In the genomic region with DNA sequence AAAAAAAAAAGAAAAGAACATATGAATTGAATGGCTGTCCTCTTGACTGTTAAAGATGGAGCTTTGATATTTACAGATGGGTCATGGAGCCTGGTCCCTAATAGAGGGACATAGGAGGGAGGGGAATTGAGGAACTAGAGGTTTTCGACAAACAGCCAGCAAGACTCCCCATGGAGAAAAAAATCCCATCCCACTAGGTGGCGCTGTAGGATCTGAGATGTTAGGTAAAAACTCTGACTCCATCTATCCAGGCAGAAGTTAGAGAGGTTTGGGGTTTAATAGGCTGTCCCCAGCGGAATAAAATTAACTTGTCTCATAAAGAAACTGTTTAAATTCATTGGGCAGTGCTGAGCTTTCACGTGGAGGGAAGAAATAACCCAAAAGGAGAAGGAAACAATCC, we compare ENCODE assay signal across 8 cellular contexts. TPM values are rescaled to one million over a fixed set of nuclear protein-coding genes. Genes with fewer than 3 reads are reported as not detected.
DNase-seq lines count a peak whose midpoint lies in the region; TF ChIP-seq lines count a peak whose summit lies in the region.

No MANE protein-coding gene starts in this region.

- H3K79me2 ChIP-seq in osteoblast (ENCODE audit: insufficient read depth, low read length) = no peaks in the 10 kb centered on the region

- H2AFZ ChIP-seq in osteoblast (ENCODE audit: low read length) = no peak overlapping the region

- H4K20me1 ChIP-seq in osteoblast (ENCODE audit: insufficient read depth, low read length) = no peaks in the 10 kb centered on the region

- H3K4me3 ChIP-seq in HEK293 (ENCODE audit: low read depth, low read length) (no peak overlapping the region), osteoblast (ENCODE audit: insufficient read depth, low read length) (no peak overlapping the region)

- CTCF ChIA-PET in HEK293 (lab: Yijun Ruan, JAX) = interaction anchor here (0.6 to 2.3 kb wide), 10 partner anchors 8 to 1252 kb away, joined by 3 to 13 read pairs (median 3); no protein-coding TSS in a partner anchor

- H3K4me2 ChIP-seq in osteoblast (ENCODE audit: insufficient read depth, low read length) = no peak overlapping the region

- DNase-seq in GM04504 (ENCODE audit: low read depth) (peak; percentile 32), NOMO-1 treated with dmso at 0.1 percent for 144 hours (lab: John Stamatoyannopoulos, UW; ENCODE audit: unreplicated experiment) (peak; percentile 32), fibroblast of gingiva (ENCODE audit: low read depth) (peak; percentile 41), osteoblast (ENCODE audit: insufficient read length, low spot score, missing footprints) (peak; percentile 53), ureter (ENCODE audit: low spot score) (peak; percentile 58), NCI-H1105 treated with DMSO at 0.1 percent for 48 hours (lab: John Stamatoyannopoulos, UW) (no peak)
- peak; percentile 90 for DNase-seq in activated CD8-positive, alpha-beta memory T cell treated with anti-CD3 and anti-CD28 coated beads, Interleukin-2, amount 50 U/mL, for 48 hours

- no peaks in the 10 kb centered on the region for H3K4me1 ChIP-seq in HEK293 (ENCODE audit: control insufficient read depth, insufficient read depth, low read length)
- H3K4me1 ChIP-seq in osteoblast (ENCODE audit: insufficient read depth, low read length) = no peaks in the 10 kb centered on the region

- H3K9me3 ChIP-seq in HEK293 (ENCODE audit: control insufficient read depth, insufficient read depth, low read depth, low read length) (no peaks in the 10 kb centered on the region), osteoblast (ENCODE audit: low read depth, low read length) (peaks cover 3% of the 10 kb centered on the region)

- POLR2A ChIA-PET in HEK293 (lab: Yijun Ruan, JAX) = no interaction called here

- H3K36me3 ChIP-seq in HEK293 (ENCODE audit: control insufficient read depth in 2 of 2, insufficient read depth in 1 of 2, low read length in 2 of 2) (no peaks in the 10 kb centered on the region), osteoblast (ENCODE audit: insufficient read depth, low read length) (no peaks in the 10 kb centered on the region)

- H3K27me3 ChIP-seq in osteoblast (ENCODE audit: insufficient read depth, low read length) = no peaks in the 10 kb centered on the region

- H3K27ac ChIP-seq in HEK293 (ENCODE audit: extremely low read depth, low read depth, low read length) (no peak overlapping the region), osteoblast (ENCODE audit: low read depth, low read length) (no peak overlapping the region)

- TF ChIP-seq CTCF in HEK293 (tag by site-specific recombination; IDR thresholded peaks at IDR 0.05) = no peak
- peak; percentile 56 for TF ChIP-seq CTCF in osteoblast (IDR thresholded peaks at IDR 0.05; ENCODE audit: extremely low read depth, low read depth, low read length)

TF ChIP-seq in HEK293, 187 proteins besides CTCF, POLR2A, EP300 and RAD21:
- no peak for TF ChIP-seq HOXC10 (CRISPR knock-in tag; IDR thresholded peaks at IDR 0.05)
- TF ChIP-seq ZNF777 (tag by site-specific recombination; IDR thresholded peaks at IDR 0.05; ENCODE audit: borderline replicate concordance) = no peak
- no peak for TF ChIP-seq ZNF521 (tag by site-specific recombination; IDR thresholded peaks at IDR 0.05)
- TF ChIP-seq ZNF791 (tag by site-specific recombination; IDR thresholded peaks at IDR 0.05) = no peak
- TF ChIP-seq ZNF654 (tag by site-specific recombination; IDR thresholded peaks at IDR 0.05; ENCODE audit: low read depth) = peak; percentile 30; the same call in 1 of the 2 replicates

RNA-seq across cellular contexts. Expression of a gene that starts 45.9 kb away (rescaled TPM):
- total RNA-seq in osteoblast (29.2 and 30.4 TPM in 2 replicates), ureter (51.8 TPM)
